Comparison of ENCODE assay signal across 20 cellular contexts in the genomic region with DNA sequence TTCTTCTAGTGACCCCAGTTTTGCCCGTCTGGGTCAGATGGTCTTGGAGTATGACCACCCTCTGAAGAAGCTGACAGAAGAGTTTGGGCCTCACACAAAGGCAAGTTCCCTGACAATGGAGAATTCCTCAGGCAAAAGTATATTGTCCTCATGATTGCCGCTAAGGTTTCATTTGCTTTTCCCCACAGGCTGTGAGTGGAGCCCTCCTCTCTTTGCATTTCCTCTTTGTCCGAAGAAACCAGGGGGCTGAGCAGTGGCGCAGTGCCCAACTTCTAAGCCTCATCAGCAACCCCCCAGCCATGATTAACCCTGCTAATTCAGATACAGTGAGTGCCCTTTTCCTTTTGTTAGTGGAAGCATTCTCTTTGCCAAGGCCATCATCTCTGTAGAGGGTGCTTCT. TPM values are rescaled to one million over a fixed set of nuclear protein-coding genes. Genes with fewer than 3 reads are reported as not detected.
DNase-seq lines count a peak whose midpoint lies in the region; ATAC-seq and TF ChIP-seq lines count a peak whose summit lies in the region.
"Had no signal": no experiment of that assay in that cellular context is flagged by ENCODE, and none has a peak within 500 bp of the region (broad histone marks: within the 10 kb centered on the region; RNA-seq: fewer than 3 reads in every experiment).

No MANE protein-coding gene starts in this region.

- peaks cover 73% of the 10 kb centered on the region for H3K36me3 ChIP-seq in CD4-positive, alpha-beta memory T cell (ENCODE audit: insufficient read depth, low read length)
- H3K36me3 ChIP-seq in HUES48 (ENCODE audit: control insufficient read depth, insufficient read depth, low read length) (no peaks in the 10 kb centered on the region), esophagus muscularis mucosa (peaks cover 0 to 39% (median 1%) of the 10 kb centered on the region in 4 donors), neural progenitor cell (no peaks in the 10 kb centered on the region)

- WGBS in esophagus muscularis mucosa: 73% methylated on average over 4 of the region's 4 CpGs

- no peaks in the 10 kb centered on the region for H3K27me3 Mint-ChIP-seq in CD4-positive, alpha-beta memory T cell
- H3K27me3 Mint-ChIP-seq in neural progenitor cell (ENCODE audit: insufficient read depth, low read depth): no peaks in the 10 kb centered on the region
- H3K27me3 Mint-ChIP-seq: B cell; CD8-positive, alpha-beta memory T cell; IgD-negative memory B cell had no signal

- in situ Hi-C loops in KBM-7 (cut with MboI; ENCODE audit: low pct_unique_long_range_greater_than_20kb, low sequenced_read_pairs): no loop called here

- peaks cover 1% of the 10 kb centered on the region for H3F3A ChIP-seq in neural progenitor cell (ENCODE audit: low read depth)

- no peaks in the 10 kb centered on the region for H3K9me3 Mint-ChIP-seq in CD4-positive, alpha-beta memory T cell
- H3K9me3 Mint-ChIP-seq in neural progenitor cell: no peaks in the 10 kb centered on the region
- H3K9me3 Mint-ChIP-seq: CD8-positive, alpha-beta memory T cell; IgD-negative memory B cell had no signal

- intact Hi-C loops in CD4-positive, alpha-beta memory T cell (cut with micrococcal nuclease): no loop called here
- intact Hi-C loops in esophagus muscularis mucosa (cut with DNase I): no loop called here

- H3K27me3 ChIP-seq in CD4-positive, alpha-beta memory T cell (ENCODE audit: insufficient read depth, low read length): no peaks in the 10 kb centered on the region
- H3K27me3 ChIP-seq in HUES48 (ENCODE audit: control insufficient read depth, insufficient read depth, low read length): no peaks in the 10 kb centered on the region
- H3K27me3 ChIP-seq in esophagus muscularis mucosa: no peaks in the 10 kb centered on the region
- peaks cover 2% of the 10 kb centered on the region for H3K27me3 ChIP-seq in neural progenitor cell
- H3K27me3 ChIP-seq: BLaER1 treated with 17β-estradiol and CSF1 and Interleukin-3, amounts not matched to agents 10 nM and 100 nM had no signal

- no peaks in the 10 kb centered on the region for H4K20me1 ChIP-seq in neural progenitor cell (ENCODE audit: low read depth)

- POLR2A ChIA-PET in CD4-positive, alpha-beta memory T cell (lab: Charles Lee; ENCODE audit: partially characterized antibody): no interaction called here

- CTCF ChIA-PET in CD4-positive, alpha-beta memory T cell (lab: Charles Lee; ENCODE audit: partially characterized antibody): interaction anchor here (1.2 kb wide), 1 partner anchor 110 kb away, joined by 3 read pairs; no protein-coding TSS in a partner anchor

- TF ChIP-seq EP300 in esophagus muscularis mucosa (IDR thresholded peaks at IDR 0.05): no peak

- no peaks in the 10 kb centered on the region for H3K79me2 ChIP-seq in neural progenitor cell (ENCODE audit: low read depth)

- no peaks in the 10 kb centered on the region for H3K9me3 ChIP-seq in CD4-positive, alpha-beta memory T cell (ENCODE audit: control insufficient read depth in 1 of 2, low read length in 2 of 2)
- no peaks in the 10 kb centered on the region for H3K9me3 ChIP-seq in HUES48 (ENCODE audit: control insufficient read depth, insufficient read depth, low read length)
- H3K9me3 ChIP-seq in esophagus muscularis mucosa: no peaks in the 10 kb centered on the region
- no peaks in the 10 kb centered on the region for H3K9me3 ChIP-seq in neural progenitor cell (ENCODE audit: low read depth)
- H3K9me3 ChIP-seq: BLaER1 treated with 17β-estradiol and CSF1 and Interleukin-3, amounts not matched to agents 10 nM and 100 nM had no signal

- no peak for DNase-seq in CD4-positive, alpha-beta memory T cell
- DNase-seq in esophagus muscularis mucosa (ENCODE audit: extremely low spot score) (peak; percentile 83), neural progenitor cell (ENCODE audit: low spot score) (no peak), KBM-7 (no peak), DMS53 treated with DMSO at 0.1 percent for 48 hours (lab: John Stamatoyannopoulos, UW; ENCODE audit: unreplicated experiment) (no peak)
- DNase-seq: 8988T; CD8-positive, alpha-beta memory T cell; COR-L47; DMS 273 treated with DMSO at 0.1 percent for 48 hours; DMS53; GDM1; HCEC 1CT; KG1 had no signal

- peaks cover 11 to 22% (median 15%) of the 10 kb centered on the region in 4 donors for H3K4me1 Mint-ChIP-seq in CD4-positive, alpha-beta memory T cell
- H3K4me1 Mint-ChIP-seq in neural progenitor cell: no peaks in the 10 kb centered on the region

- peaks cover 42 to 50% of the 10 kb centered on the region in 2 donors for H3K36me3 Mint-ChIP-seq in CD4-positive, alpha-beta memory T cell
- H3K36me3 Mint-ChIP-seq in neural progenitor cell: no peaks in the 10 kb centered on the region

- ATAC-seq in HG02610 (IDR thresholded peaks at IDR 0.05; ENCODE audit: unreplicated experiment): no peak
- ATAC-seq: HepG2 had no signal

- TF ChIP-seq CTCF in esophagus muscularis mucosa (IDR thresholded peaks at IDR 0.05) (no peak), neural progenitor cell (IDR thresholded peaks at IDR 0.05) (no peak)

- H3K9ac ChIP-seq in HUES48 (ENCODE audit: low read depth, low read length) (no peak overlapping the region), neural progenitor cell (no peak overlapping the region)
- H3K9ac ChIP-seq: BLaER1 treated with 17β-estradiol and CSF1 and Interleukin-3, amounts not matched to agents 10 nM and 100 nM had no signal

- TF ChIP-seq POLR2A in esophagus muscularis mucosa (IDR thresholded peaks at IDR 0.05; ENCODE audit: low read depth): no peak

- peak overlapping the region; percentile 63 for H2AFZ ChIP-seq in neural progenitor cell (replicated peaks)

- no peak overlapping the region for H3K4me3 ChIP-seq in CD4-positive, alpha-beta memory T cell (ENCODE audit: low read length in 2 of 2)
- no peak overlapping the region for H3K4me3 ChIP-seq in HUES48 (ENCODE audit: low read depth, low read length)
- H3K4me3 ChIP-seq in esophagus muscularis mucosa: no peak overlapping the region
- no peak overlapping the region for H3K4me3 ChIP-seq in neural progenitor cell
- H3K4me3 ChIP-seq: BLaER1 treated with 17β-estradiol and CSF1 and Interleukin-3, amounts not matched to agents 10 nM and 100 nM had no signal

- H3K4me2 ChIP-seq in neural progenitor cell: peak overlapping the region; percentile 4
- H3K4me2 ChIP-seq: BLaER1 treated with 17β-estradiol and CSF1 and Interleukin-3, amounts not matched to agents 10 nM and 100 nM had no signal

- peak overlapping the region in 4 of 7 donors; percentile 12 to 57 (median 38) for H3K27ac Mint-ChIP-seq in CD4-positive, alpha-beta memory T cell
- no peak overlapping the region for H3K27ac Mint-ChIP-seq in neural progenitor cell
- H3K27ac Mint-ChIP-seq: B cell; CD8-positive, alpha-beta memory T cell; IgD-negative memory B cell had no signal

- peaks cover 14% of the 10 kb centered on the region for H3K4me1 ChIP-seq in CD4-positive, alpha-beta memory T cell (ENCODE audit: insufficient read depth, low read length)
- H3K4me1 ChIP-seq in HUES48 (ENCODE audit: control insufficient read depth, insufficient read depth, low read length): peaks cover 6% of the 10 kb centered on the region
- no peaks in the 10 kb centered on the region for H3K4me1 ChIP-seq in esophagus muscularis mucosa
- H3K4me1 ChIP-seq in neural progenitor cell: peaks cover 8% of the 10 kb centered on the region

- H3K27ac ChIP-seq in CD4-positive, alpha-beta memory T cell (ENCODE audit: low read depth, low read length): no peak overlapping the region
- H3K27ac ChIP-seq in HUES48 (ENCODE audit: low read depth, low read length) (peak overlapping the region; percentile 1), esophagus muscularis mucosa (replicated peaks in 1 of 4) (no peak overlapping the region), neural progenitor cell (no peak overlapping the region)
- H3K27ac ChIP-seq: BLaER1 treated with 17β-estradiol and CSF1 and Interleukin-3, amounts not matched to agents 10 nM and 100 nM had no signal

- no peak overlapping the region for H3K4me3 Mint-ChIP-seq in CD4-positive, alpha-beta memory T cell
- H3K4me3 Mint-ChIP-seq in neural progenitor cell: no peak overlapping the region
- H3K4me3 Mint-ChIP-seq: B cell; CD8-positive, alpha-beta memory T cell; IgD-negative memory B cell had no signal

RNA-seq across cellular contexts. Expression of a gene that starts 12.1 kb away (rescaled TPM):
- 100 to 1,000 TPM; 134 to 138 TPM for total RNA-seq in CD4-positive, alpha-beta memory T cell
- polyA plus RNA-seq in CD4-positive, alpha-beta memory T cell: 100 to 1,000 TPM in 1 of 2 donors, 10 to 100 TPM in 1; 93.4 to 107 TPM
- total RNA-seq in esophagus muscularis mucosa (10 to 100 TPM; 11.1 to 23.2 (median 20.0) TPM), neural progenitor cell (ENCODE audit: low replicate concordance) (0.43 and 2.1 TPM in 2 replicates)
- total RNA-seq: HepG2 had no signal
- polyA plus RNA-seq: HepG2 had no signal

RNA-seq across cellular contexts. Expression of a gene that starts 36.3 kb away (rescaled TPM):
- 1 to 10 TPM; 4.2 to 7.0 TPM for total RNA-seq in CD4-positive, alpha-beta memory T cell
- 10 to 100 TPM; 15.8 to 38.5 TPM for polyA plus RNA-seq in CD4-positive, alpha-beta memory T cell
- not detected for total RNA-seq in esophagus muscularis mucosa
- total RNA-seq in neural progenitor cell (ENCODE audit: low replicate concordance): not detected in 2 replicates
- total RNA-seq: H4, HepG2 had no signal
- polyA plus RNA-seq: HepG2 had no signal

RNA-seq across cellular contexts. Expression of a gene that starts 39.7 kb away (rescaled TPM):
- 1 to 10 TPM; 2.4 to 3.8 TPM for total RNA-seq in CD4-positive, alpha-beta memory T cell
- under 1 TPM in 1 of 2 donors, not detected in 1; 0.56 TPM for polyA plus RNA-seq in CD4-positive, alpha-beta memory T cell
- 1 to 10 TPM; 4.5 to 9.7 (median 5.0) TPM for total RNA-seq in esophagus muscularis mucosa
- 1.5 and 5.3 TPM in 2 replicates for total RNA-seq in neural progenitor cell (ENCODE audit: low replicate concordance)
- total RNA-seq: HepG2 had no signal
- polyA plus RNA-seq: HepG2 had no signal

Comparison
In these comparisons a context has a peak if more than half of its experiments do, and no peak if none do; other contexts are left out.
1. RNA of a gene that starts 12.1 kb away (total RNA-seq): 134 to 138 TPM in CD4-positive, alpha-beta memory T cell; 11.1 to 23.2 TPM in esophagus muscularis mucosa and 0.43 to 2.1 TPM in neural progenitor cell; every median in the first group is over 4 times any median in the second.